Comparison of ENCODE assay signal across 22 cellular contexts in the genomic region with DNA sequence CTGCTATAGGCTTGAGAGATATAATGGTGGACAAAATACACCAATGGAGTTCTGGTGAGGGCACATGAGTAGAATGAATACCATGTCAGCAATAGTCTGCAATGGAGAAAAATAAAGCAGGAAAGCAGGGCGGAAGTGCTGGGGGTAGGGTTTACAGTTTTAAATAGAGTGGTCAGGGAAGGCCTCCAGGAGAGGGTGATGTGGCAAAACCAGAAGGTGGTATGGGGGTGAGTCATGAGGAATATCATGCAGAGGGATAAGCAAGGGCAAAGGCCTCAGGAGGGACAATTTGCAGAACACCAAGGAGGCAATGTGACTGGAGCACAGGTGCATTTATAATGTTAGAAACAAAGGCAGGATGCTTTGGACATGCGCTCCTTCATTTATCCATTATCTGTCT.
DNase-seq lines count a peak whose midpoint lies in the region; TF ChIP-seq lines count a peak whose summit lies in the region.
"Had no signal": no experiment of that assay in that cellular context is flagged by ENCODE, and none has a peak within 500 bp of the region (broad histone marks: within the 10 kb centered on the region; RNA-seq: fewer than 3 reads in every experiment).

No MANE protein-coding gene starts in this region.

- DNase-seq in HCEC 1CT (peak; percentile 54), RPMI7951 (ENCODE audit: low read depth) (peak; percentile 80), epithelial cell of esophagus (ENCODE audit: low read depth) (peak; percentile 20), renal cortical epithelial cell (ENCODE audit: low read depth) (peak; percentile 63), DMS114 treated with DMSO at 0.1 percent for 48 hours (lab: John Stamatoyannopoulos, UW; ENCODE audit: unreplicated experiment) (no peak), NCI-H774 (lab: John Stamatoyannopoulos, UW) (no peak), immature natural killer cell (no peak)
- no peak for DNase-seq in stimulated activated CD4-positive, alpha-beta T cell treated with anti-CD3 and anti-CD28 coated beads, Interleukin-1b, Interleukin-23, amount 100 ng/mL, for 48 hours
- DNase-seq: activated CD4-positive, alpha-beta T cell treated with anti-CD3 and anti-CD28 coated beads, Interleukin-2, amount 50 U/mL, for 48 hours; activated gamma-delta T cell treated with Interleukin-2 at 50 U/mL for 16 hours; activated T-cell treated with anti-CD3 and anti-CD28 coated beads for 4 hours; GDM1; kidney glomerular epithelial cell; NCI-H524; SHP77 treated with DMSO at 0.1 percent for 48 hours; stimulated activated CD4-positive, alpha-beta T cell treated with anti-CD3 and anti-CD28 coated beads, Interleukin-4, amount 100 ng/mL, for 1 hour had no signal

- no peak overlapping the region for H3K4me3 ChIP-seq in epithelial cell of esophagus (ENCODE audit: low read length)
- H3K4me3 ChIP-seq: skin epidermis, stomach had no signal

- no peaks in the 10 kb centered on the region for H3K9me3 Mint-ChIP-seq in immature natural killer cell

- H3K36me3 Mint-ChIP-seq in immature natural killer cell = peaks cover 6 to 14% (median 7%) of the 10 kb centered on the region in 3 donors
- H3K36me3 Mint-ChIP-seq: WTC11 had no signal

- H3K27me3 Mint-ChIP-seq in immature natural killer cell (ENCODE audit: low read depth in 3 of 3) = no peaks in the 10 kb centered on the region
- H3K27me3 Mint-ChIP-seq: progenitor cell of endocrine pancreas, type B pancreatic cell had no signal

- H3K27ac Mint-ChIP-seq in immature natural killer cell = no peak overlapping the region
- H3K27ac Mint-ChIP-seq: progenitor cell of endocrine pancreas, type B pancreatic cell, WTC11 had no signal

- TF ChIP-seq CTCF in epithelial cell of esophagus (IDR thresholded peaks at IDR 0.05; ENCODE audit: insufficient read depth, low read depth, low read length, missing control alignments) = no peak

- no peak overlapping the region for H3K4me3 Mint-ChIP-seq in immature natural killer cell
- H3K4me3 Mint-ChIP-seq: neural crest cell, type B pancreatic cell, WTC11 had no signal

- no peaks in the 10 kb centered on the region for H3K4me1 Mint-ChIP-seq in immature natural killer cell

Comparison
In these comparisons a context has a peak if more than half of its experiments do, and no peak if none do; other contexts are left out.
1. DNase-seq: peak in HCEC 1CT (single experiment), RPMI7951 (single experiment), epithelial cell of esophagus (single experiment) and renal cortical epithelial cell (single experiment); none in DMS114 treated with DMSO at 0.1 percent for 48 hours (single experiment), stimulated activated CD4-positive, alpha-beta T cell treated with anti-CD3 and anti-CD28 coated beads, Interleukin-1b, Interleukin-23, amount 100 ng/mL, for 48 hours (single experiment), NCI-H774 (single experiment) and immature natural killer cell (0 of 3).